ENCODE assay signal across 11 cellular contexts in the genomic region with DNA sequence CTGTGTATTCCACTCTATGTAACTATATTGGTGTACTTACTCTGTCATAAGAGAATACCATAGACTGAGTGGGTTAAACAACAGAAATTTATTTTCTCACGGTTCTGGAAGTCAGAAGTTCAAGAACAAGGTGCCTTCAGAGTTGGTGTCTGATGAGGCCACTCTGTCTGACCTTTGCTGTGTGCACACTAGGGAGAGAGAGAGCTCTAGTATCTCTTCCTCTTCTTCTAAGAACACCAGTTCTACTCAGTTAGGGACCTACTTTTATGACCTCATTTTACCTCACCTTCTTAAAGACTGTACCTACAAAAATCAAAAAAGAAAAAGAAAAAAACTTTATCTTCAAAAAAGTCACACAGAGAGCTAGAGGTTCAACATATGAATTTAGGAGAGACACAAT.
"Had no signal": no experiment of that assay in that cellular context is flagged by ENCODE, and none has a peak within 500 bp of the region (broad histone marks: within the 10 kb centered on the region; RNA-seq: fewer than 3 reads in every experiment).

No MANE protein-coding gene starts in this region.

- H3K36me3 ChIP-seq: HAP-1 had no signal

- H3K9me3 Mint-ChIP-seq: GM23338, H9, HFFc6 had no signal

- H3K27ac Mint-ChIP-seq: GM23338, H9, HFFc6 had no signal

- DNase-seq: GM23248, GOT3, H7, H9, HCEC 1CT, HFFc6 had no signal

- FAIRE-seq: H1, H54 had no signal

- H3K4me1 ChIP-seq: HAP-1 had no signal

- ATAC-seq: GM23338, HCT116 had no signal

- H3K27ac ChIP-seq: GM23248 had no signal

- H3K4me3 Mint-ChIP-seq: GM23338, H9, HFFc6 had no signal

- H3K4me1 Mint-ChIP-seq: GM23338, H9 had no signal

- H3K9me3 ChIP-seq: HAP-1 had no signal

- H3K4me3 ChIP-seq: GM23248, GM23338, HAP-1 had no signal
